ENCODE assay signal across 1 cellular context in genomic region chr17:19368119-19368660, GRCh38.
TF ChIP-seq lines count a peak whose summit lies in the region.

No MANE protein-coding gene starts in this region.

TF ChIP-seq in HepG2, 621 proteins besides CTCF, POLR2A, EP300 and RAD21:
- TF ChIP-seq HNF4A (CRISPR knock-in tag; IDR thresholded peaks at IDR 0.05) (no peak), ZBTB7A (CRISPR knock-in tag; IDR thresholded peaks at IDR 0.05) (no peak), ZMYM3 (CRISPR knock-in tag; IDR thresholded peaks at IDR 0.05) (peak; percentile 34; the same call in 1 of the 2 replicates), ZNF768 (CRISPR knock-in tag; IDR thresholded peaks at IDR 0.05) (peak; percentile 26; the same call in 1 of the 2 replicates), MXD4 (CRISPR knock-in tag; IDR thresholded peaks at IDR 0.05) (0 out of 2 replicates have a peak, but pooled peaks have one; percentile 3), CBX1 (IDR thresholded peaks at IDR 0.05; ENCODE audit: low read depth) (no peak), NR2F6 (IDR thresholded peaks at IDR 0.05) (0 out of 2 replicates have a peak, but pooled peaks have one; percentile 9), NR2F6 (CRISPR knock-in tag; IDR thresholded peaks at IDR 0.05) (no peak)
